ENCODE assay signal across 30 cellular contexts in genomic region chr9:95176755-95177319, GRCh38.
"Had no signal": no experiment of that assay in that cellular context is flagged by ENCODE, and none has a peak within 500 bp of the region (broad histone marks: within the 10 kb centered on the region; RNA-seq: fewer than 3 reads in every experiment).

No MANE protein-coding gene starts in this region.

- H3K27ac Mint-ChIP-seq: activated CD4-positive, alpha-beta T cell treated with anti-CD3 and anti-CD28 coated beads for 36 hours; activated CD8-positive, alpha-beta T cell treated with anti-CD3 and anti-CD28 coated beads for 36 hours; activated naive CD4-positive, alpha-beta T cell treated with anti-CD3 and anti-CD28 coated beads, Interleukin-2, amount 10 ng/mL, durations not matched to agents 7 days and 5 days; activated naive CD8-positive, alpha-beta T cell treated with anti-CD3 and anti-CD28 coated beads for 36 hours; activated T-cell treated with anti-CD3 and anti-CD28 coated beads, Interleukin-2, amount 50 U/mL, for 72 hours; activated T-helper 2 cell treated with anti-CD3 and anti-CD28 coated beads, Interferon-gamma antibody, Interleukin-2, Interleukin-4, amounts not matched to agents 10 μg/mL and 5 μg/mL and 100 μg/mL, durations not matched to agents 14 hours and 24 hours and 36 hours; T-cell had no signal

- H3K4me3 ChIP-seq: MG63, SK-N-MC had no signal

- H3K27me3 ChIP-seq: brain microvascular endothelial cell, MG63 had no signal

- H3K4me1 Mint-ChIP-seq: activated naive CD8-positive, alpha-beta T cell treated with anti-CD3 and anti-CD28 coated beads for 36 hours; T-cell had no signal

- H3K9me3 ChIP-seq: MG63 had no signal

- H3K27ac ChIP-seq: brain microvascular endothelial cell, SK-N-MC, WERI-Rb-1 had no signal

- H3K36me3 Mint-ChIP-seq: activated naive CD8-positive, alpha-beta T cell treated with anti-CD3 and anti-CD28 coated beads for 36 hours; T-cell had no signal

- DNase-seq: activated CD4-positive, alpha-beta T cell treated with anti-CD3 and anti-CD28 coated beads for 36 hours; activated CD8-positive, alpha-beta memory T cell treated with anti-CD3 and anti-CD28 coated beads, Interleukin-2, amount 50 U/mL, for 4 hours; activated CD8-positive, alpha-beta T cell treated with anti-CD3 and anti-CD28 coated beads for 36 hours; activated gamma-delta T cell treated with Interleukin-2 at 50 U/mL for 16 hours; activated naive CD4-positive, alpha-beta T cell treated with anti-CD3 and anti-CD28 coated beads, Interleukin-2, amount 10 ng/mL, durations not matched to agents 7 days and 5 days; activated naive CD8-positive, alpha-beta T cell treated with anti-CD3 and anti-CD28 coated beads for 36 hours; activated T-cell treated with anti-CD3 and anti-CD28 coated beads, Interleukin-2, amount 50 U/mL, for 72 hours; brain microvascular endothelial cell; cerebellar nuclear complex; MG63; MV-4-11; NCI-H1092 treated with DMSO at 0.1 percent for 48 hours; NCI-H1417 treated with DMSO at 0.1 percent for 48 hours; NCI-H1694; NCI-H2029; NCI-H2107; NCI-H2227 treated with DMSO at 0.1 percent for 48 hours; NCI-H446 treated with DMSO at 0.1 percent for 48 hours; NCI-H526; NK-92 treated with Interleukin-12 subunit alpha and Interleukin-12 subunit beta, amount 100 ng/mL, for 24 hours; OCI-M1; RPMI8226; T-cell; T-helper 2 cell; T1000; WERI-Rb-1 had no signal

- H3K4me3 Mint-ChIP-seq: activated CD4-positive, alpha-beta T cell treated with anti-CD3 and anti-CD28 coated beads for 36 hours; activated CD8-positive, alpha-beta T cell treated with anti-CD3 and anti-CD28 coated beads for 36 hours; activated naive CD4-positive, alpha-beta T cell treated with anti-CD3 and anti-CD28 coated beads, Interleukin-2, amount 10 ng/mL, durations not matched to agents 7 days and 5 days; activated naive CD8-positive, alpha-beta T cell treated with anti-CD3 and anti-CD28 coated beads for 36 hours; activated T-cell treated with anti-CD3 and anti-CD28 coated beads, Interleukin-2, amount 50 U/mL, for 72 hours; T-cell had no signal

- H3K36me3 ChIP-seq: brain microvascular endothelial cell, WERI-Rb-1 had no signal

- H3K27me3 Mint-ChIP-seq: activated CD4-positive, alpha-beta T cell treated with anti-CD3 and anti-CD28 coated beads for 36 hours; activated CD8-positive, alpha-beta T cell treated with anti-CD3 and anti-CD28 coated beads for 36 hours; activated naive CD4-positive, alpha-beta T cell treated with anti-CD3 and anti-CD28 coated beads, Interleukin-2, amount 10 ng/mL, durations not matched to agents 7 days and 5 days; activated naive CD8-positive, alpha-beta T cell treated with anti-CD3 and anti-CD28 coated beads for 36 hours; T-cell had no signal

- ATAC-seq: activated CD4-positive, alpha-beta T cell treated with anti-CD3 and anti-CD28 coated beads for 36 hours; activated CD8-positive, alpha-beta T cell treated with anti-CD3 and anti-CD28 coated beads for 36 hours; activated T-cell treated with anti-CD3 and anti-CD28 coated beads, Interleukin-2, amount 50 U/mL, for 72 hours; Panc1; Right ventricle myocardium inferior; T-cell had no signal

- H3K9me3 Mint-ChIP-seq: activated CD8-positive, alpha-beta T cell treated with anti-CD3 and anti-CD28 coated beads for 36 hours; activated naive CD4-positive, alpha-beta T cell treated with anti-CD3 and anti-CD28 coated beads, Interleukin-2, amount 10 ng/mL, durations not matched to agents 7 days and 5 days; activated naive CD8-positive, alpha-beta T cell treated with anti-CD3 and anti-CD28 coated beads for 36 hours; activated T-cell treated with anti-CD3 and anti-CD28 coated beads, Interleukin-2, amount 50 U/mL, for 72 hours; activated T-helper 2 cell treated with anti-CD3 and anti-CD28 coated beads, Interferon-gamma antibody, Interleukin-2, Interleukin-4, amounts not matched to agents 10 μg/mL and 5 μg/mL and 100 μg/mL, durations not matched to agents 14 hours and 24 hours and 36 hours; T-cell had no signal
